10 cellular contexts compared by ENCODE assay signal in the genomic region with DNA sequence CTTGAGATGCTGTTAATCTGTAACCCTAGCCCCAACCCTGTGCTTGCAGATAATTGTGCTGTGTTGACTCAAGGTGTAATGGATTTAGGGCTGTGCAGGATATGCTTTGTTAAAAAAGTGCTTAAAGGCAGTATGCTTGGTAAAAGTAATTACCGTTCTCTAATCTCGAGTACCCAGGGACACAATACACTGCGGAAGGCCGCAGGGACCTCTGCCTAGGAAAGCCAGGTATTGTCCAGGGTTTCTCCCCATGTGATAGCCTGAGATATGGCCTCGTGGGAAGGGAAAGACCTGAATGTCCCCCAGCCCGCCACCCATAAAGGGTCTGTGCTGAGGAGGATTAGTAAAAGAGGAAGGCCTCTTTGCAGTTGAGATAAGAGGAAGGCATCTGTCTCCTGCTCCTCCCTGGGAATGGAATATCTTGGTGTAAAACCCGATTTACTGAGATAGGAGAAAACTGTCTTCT. TPM values are rescaled to one million over a fixed set of nuclear protein-coding genes. Genes with fewer than 3 reads are reported as not detected.
A peak's percentile ranks its signal among the peaks of the same experiment; 100 is the strongest.
DNase-seq lines count a peak whose midpoint lies in the region; TF ChIP-seq lines count a peak whose summit lies in the region.
"Not testable (repeated sequence)": the region's sequence is repeated elsewhere in the genome, so short reads cannot be mapped to it uniquely, and the experiment has no call there.
"Had no signal": no experiment of that assay in that cellular context is flagged by ENCODE, and none has a peak within 500 bp of the region (broad histone marks: within the 10 kb centered on the region; RNA-seq: fewer than 3 reads in every experiment).

No MANE protein-coding gene starts in this region.

- H3K9me3 ChIP-seq in WERI-Rb-1 (ENCODE audit: severe bottlenecking), result peaks cover 15% of the 10 kb centered on the region
- not testable (repeated sequence) for H3K9me3 ChIP-seq in cardiac muscle cell (ENCODE audit: low read depth); mesodermal cell (ENCODE audit: control insufficient read depth, low read length)

- peak; percentile 9 for DNase-seq in COLO668 (lab: John Stamatoyannopoulos, UW; ENCODE audit: unreplicated experiment)
- DNase-seq in NCI-H1417 (lab: John Stamatoyannopoulos, UW), result peak in 2 of 3 experiments; percentile 30 to 76
- peak; percentile 21 for DNase-seq in NCI-H2107 treated with DMSO at 0.1 percent for 48 hours (lab: John Stamatoyannopoulos, UW; ENCODE audit: unreplicated experiment)
- peak; percentile 9 for DNase-seq in NCI-H774 (lab: John Stamatoyannopoulos, UW)
- peak; percentile 24 for DNase-seq in WERI-Rb-1
- DNase-seq in cardiac muscle cell (ENCODE audit: low read depth in 1 of 2, low spot score in 1 of 2), result not testable (repeated sequence)
- DNase-seq in renal cortical epithelial cell (ENCODE audit: low read depth), result peak; percentile 78

- not testable (repeated sequence) for H3K27me3 ChIP-seq in WERI-Rb-1 (ENCODE audit: insufficient read depth, low read depth, severe bottlenecking); cardiac muscle cell

- H3K27ac ChIP-seq in WERI-Rb-1 (peak overlapping the region; percentile 56), cardiac muscle cell (peak overlapping the region; percentile 15), mesodermal cell (ENCODE audit: low read depth, low read length, severe bottlenecking) (peak overlapping the region; percentile 58)

- H3K36me3 ChIP-seq in WERI-Rb-1; cardiac muscle cell; mesodermal cell (ENCODE audit: control insufficient read depth, insufficient read depth, low read length): not testable (repeated sequence)

- not testable (repeated sequence) for TF ChIP-seq CTCF in WERI-Rb-1 (IDR thresholded peaks at IDR 0.05; ENCODE audit: low read depth, low read length); cardiac muscle cell (IDR thresholded peaks at IDR 0.05; ENCODE audit: low read depth, low read length)

- not testable (repeated sequence) for H3K4me3 ChIP-seq in WERI-Rb-1 (ENCODE audit: low read depth, low read length); cardiac muscle cell; mesodermal cell (ENCODE audit: extremely low read depth, insufficient read depth, low read length, poor library complexity, severe bottlenecking)

- WGBS in mesodermal cell (ENCODE audit: insufficient coverage in 2 of 2), 2 experiments, result 70 to 97% methylated on average over 6 to 7 of the region's 7 CpGs

- H3K4me1 ChIP-seq in cardiac muscle cell (ENCODE audit: low read depth), result peaks cover 12% of the 10 kb centered on the region
- H3K4me1 ChIP-seq in mesodermal cell (ENCODE audit: control insufficient read depth, insufficient read depth, low read length, poor library complexity, severe bottlenecking), result not testable (repeated sequence)

RNA-seq across cellular contexts. Expression of a gene that starts 12.5 kb away (rescaled TPM):
- total RNA-seq in cardiac muscle cell (7.9 and 10.9 TPM in 2 replicates), renal cortical epithelial cell (6.3 and 20.6 TPM in 2 replicates)
- polyA plus RNA-seq in cardiac muscle cell, result 11.4 and 15.8 TPM in 2 replicates
- polyA plus RNA-seq in mesodermal cell (2013, experiment 1 of 2), result 28.0 TPM
- 26.6 TPM for polyA plus RNA-seq in mesodermal cell (2013, experiment 2 of 2)

RNA-seq across cellular contexts. Expression of a gene that starts 32.4 kb away (rescaled TPM):
- total RNA-seq in cardiac muscle cell (not detected in 2 replicates), renal cortical epithelial cell (not detected in 2 replicates)
- not detected in 2 replicates for polyA plus RNA-seq in cardiac muscle cell
- not detected for polyA plus RNA-seq in mesodermal cell (2013, experiment 1 of 2)
- polyA plus RNA-seq in mesodermal cell (2013, experiment 2 of 2), result not detected
- total RNA-seq: CD4-positive, alpha-beta T cell had no signal
- polyA plus RNA-seq: SK-N-SH had no signal
